8 cellular contexts compared by ENCODE assay signal in genomic region chr17:18185832-18186231, GRCh38. TPM values are rescaled to one million over a fixed set of nuclear protein-coding genes. Genes with fewer than 3 reads are reported as not detected.
DNase-seq lines count a peak whose midpoint lies in the region; ATAC-seq and TF ChIP-seq lines count a peak whose summit lies in the region.

No MANE protein-coding gene starts in this region.

- H3K79me1 ChIP-seq in trophoblast cell (ENCODE audit: low read length), result peaks cover 13% of the 10 kb centered on the region

- H3K14ac ChIP-seq in trophoblast cell (ENCODE audit: low read length), result no peak overlapping the region

- H3K36me3 ChIP-seq in PC-9 (ENCODE audit: low read depth) (peaks cover 28% of the 10 kb centered on the region; the same call in 1 of the 2 replicates), trophoblast cell (ENCODE audit: control insufficient read depth in 1 of 2, insufficient read depth in 2 of 2, low read length in 2 of 2) (peaks cover 14 to 17% of the 10 kb centered on the region in 2 experiments)

- H4K91ac ChIP-seq in trophoblast cell (ENCODE audit: low read depth, low read length), result no peak overlapping the region

- H3K79me2 ChIP-seq in PC-9 (ENCODE audit: low read depth), result peaks cover 70% of the 10 kb centered on the region
- peaks cover 39% of the 10 kb centered on the region for H3K79me2 ChIP-seq in trophoblast cell (ENCODE audit: control insufficient read depth, insufficient read depth, low read length, poor library complexity)

- peaks cover 16% of the 10 kb centered on the region; the same call in 1 of the 2 replicates for H3F3A ChIP-seq in PC-9 (ENCODE audit: insufficient read depth, low read depth)

- no peak overlapping the region for H2BK12ac ChIP-seq in trophoblast cell (ENCODE audit: low read length)

- TF ChIP-seq CTCF in PC-9 (conservative IDR thresholded peaks at IDR 0.05) (no peak), GM10266 (IDR thresholded peaks at IDR 0.05; ENCODE audit: control insufficient read depth, insufficient read depth, low read depth, missing control alignments) (no peak)

- no peak overlapping the region for H2BK5ac ChIP-seq in trophoblast cell (ENCODE audit: low read depth, low read length, poor library complexity)

- H3K9me2 ChIP-seq in PC-9 (ENCODE audit: insufficient read depth), result no peaks in the 10 kb centered on the region

- DNase-seq in ELR (ENCODE audit: low read depth) (peak; percentile 71), PC-9 (no peak), epithelial cell of prostate (ENCODE audit: low read depth, low spot score) (no peak), trophoblast cell (peak in 1 of 2 donors; percentile 12), GM10266 (ENCODE audit: extremely low spot score) (no peak), sciatic nerve (ENCODE audit: low spot score) (no peak)

- H3K4me1 ChIP-seq in PC-9 (replicated peaks; ENCODE audit: insufficient read depth) (peaks cover 40% of the 10 kb centered on the region), trophoblast cell (ENCODE audit: control insufficient read depth in 1 of 2, insufficient read depth in 2 of 2, low read length in 2 of 2) (peaks cover 25 to 39% of the 10 kb centered on the region in 2 experiments)

- no peak overlapping the region for H4K12ac ChIP-seq in trophoblast cell (ENCODE audit: low read depth, low read length)

- H2AFZ ChIP-seq in PC-9, result no peak overlapping the region
- H2AFZ ChIP-seq in trophoblast cell (ENCODE audit: insufficient read depth, low read length, poor library complexity), result no peak overlapping the region

- H3K18ac ChIP-seq in trophoblast cell (ENCODE audit: low read length), result no peak overlapping the region

- CTCF ChIA-PET in PC-9 (lab: Charles Lee), result no interaction called here

- ATAC-seq in GM19455 (IDR thresholded peaks at IDR 0.05; ENCODE audit: unreplicated experiment) (no peak), GM21528 (IDR thresholded peaks at IDR 0.05; ENCODE audit: low FRiP score, unreplicated experiment) (no peak), sciatic nerve (no peak)

- H3K9me3 ChIP-seq in PC-9 (ENCODE audit: insufficient read depth, low read depth), result no peaks in the 10 kb centered on the region
- H3K9me3 ChIP-seq in trophoblast cell (ENCODE audit: insufficient read depth, low read depth, low read length), result no peaks in the 10 kb centered on the region

- H3K4ac ChIP-seq in trophoblast cell (ENCODE audit: low read depth, low read length), result peak overlapping the region; percentile 83

- no peaks in the 10 kb centered on the region for H3K27me3 ChIP-seq in PC-9 (ENCODE audit: insufficient read depth, low read depth)
- H3K27me3 ChIP-seq in trophoblast cell (ENCODE audit: insufficient read depth, low read length), result no peaks in the 10 kb centered on the region

- no peak overlapping the region for H4K8ac ChIP-seq in trophoblast cell (ENCODE audit: low read depth, low read length)

- H3K4me3 ChIP-seq in PC-9 (peak overlapping the region; percentile 89), trophoblast cell (ENCODE audit: low read depth, low read length) (no peak overlapping the region)

- no CpG with 5 or more reads among the region's 5 CpGs for WGBS in trophoblast cell (ENCODE audit: extremely low coverage, insufficient coverage, insufficient read length)

- H3K23ac ChIP-seq in trophoblast cell (ENCODE audit: low read length), result no peak overlapping the region

- POLR2A ChIA-PET in PC-9 (lab: Charles Lee; ENCODE audit: unreplicated experiment), result interaction anchor here (0.7 kb wide), 1 partner anchor 681 kb away, joined by 3 read pairs; no protein-coding TSS in a partner anchor

- H4K20me1 ChIP-seq in PC-9 (ENCODE audit: insufficient read depth), result peaks cover 59% of the 10 kb centered on the region

- intact Hi-C loops in PC-9 (cut with micrococcal nuclease; ENCODE audit: unreplicated experiment), result no loop called here
- intact Hi-C loops in sciatic nerve (cut with DNase I), result no loop called here

- BruUV-seq in PC-9 (replicated peaks; lab: Mats Ljungman, UMichigan), result no TSS peak

- H3K4me2 ChIP-seq in PC-9 (peak overlapping the region; percentile 100), trophoblast cell (ENCODE audit: low read length) (peak overlapping the region; percentile 44)

- H2BK120ac ChIP-seq in trophoblast cell (ENCODE audit: insufficient read depth, low read length, poor library complexity), result no peak overlapping the region

- no peak overlapping the region for H3K9ac ChIP-seq in trophoblast cell (ENCODE audit: low read length)

- no peak overlapping the region for H2AK5ac ChIP-seq in trophoblast cell (ENCODE audit: low read length)

- H3K27ac ChIP-seq in PC-9 (no peak overlapping the region), epithelial cell of prostate (peak overlapping the region; percentile 97), trophoblast cell (ENCODE audit: low read depth, low read length) (no peak overlapping the region)

RNA-seq across cellular contexts. Expression of gene ALKBH5, which starts 2.2 kb away (rescaled TPM):
- 101 and 117 TPM in 2 replicates for total RNA-seq in PC-9 (2021)
- polyA plus RNA-seq in trophoblast cell (2013), result 69.9 and 71.0 TPM in 2 replicates
- 96.3 TPM for total RNA-seq in sciatic nerve

RNA-seq across cellular contexts. Expression of gene LLGL1, which starts 39.6 kb away (rescaled TPM):
- total RNA-seq in PC-9 (2021) (44.9 and 57.6 TPM in 2 replicates), sciatic nerve (21.4 TPM)
- 21.5 and 21.7 TPM in 2 replicates for polyA plus RNA-seq in trophoblast cell (2013)
